In the genomic region with DNA sequence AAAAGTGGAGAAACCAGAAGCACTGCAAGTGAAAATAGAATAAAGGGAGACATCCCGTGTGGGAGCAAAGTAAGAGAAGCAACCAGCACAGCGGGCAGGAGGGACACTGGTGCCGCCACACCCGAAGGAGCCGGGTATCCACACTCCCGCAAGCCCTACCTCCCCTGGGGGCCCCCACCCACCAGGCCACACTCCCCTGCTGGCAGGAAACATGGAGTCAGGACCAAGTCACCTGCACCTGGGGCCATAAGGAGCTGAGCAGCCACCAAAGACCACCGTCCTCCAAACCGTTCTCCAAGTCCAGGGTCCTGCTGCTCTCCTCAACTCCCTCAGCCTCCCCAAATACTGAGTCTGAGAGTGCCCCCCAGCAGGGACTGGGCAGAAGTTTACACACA, we compare ENCODE assay signal across 14 cellular contexts. TPM values are rescaled to one million over a fixed set of nuclear protein-coding genes. Genes with fewer than 3 reads are reported as not detected.
DNase-seq lines count a peak whose midpoint lies in the region; ATAC-seq and TF ChIP-seq lines count a peak whose summit lies in the region.
"Had no signal": no experiment of that assay in that cellular context is flagged by ENCODE, and none has a peak within 500 bp of the region (broad histone marks: within the 10 kb centered on the region; RNA-seq: fewer than 3 reads in every experiment).

No MANE protein-coding gene starts in this region.

- TF ChIP-seq POLR2A in breast epithelium (IDR thresholded peaks at IDR 0.05) = no peak

- DNase-seq in Right ventricle myocardium inferior (ENCODE audit: missing footprints) (peak; percentile 61), cardiac septum (ENCODE audit: low spot score) (no peak), breast epithelium (ENCODE audit: low spot score in 2 of 2) (no peak), tibial artery (no peak), SW 1271 (lab: John Stamatoyannopoulos, UW) (no peak), LoVo (ENCODE audit: low spot score) (no peak)
- DNase-seq: activated CD4-positive, alpha-beta T cell treated with anti-CD3 and anti-CD28 coated beads for 1 hour; GF-D8; NCI-H2081 treated with DMSO at 0.1 percent for 48 hours; NCI-H526 treated with DMSO at 0.1 percent for 48 hours had no signal

- ATAC-seq in Right ventricle myocardium inferior (no peak), HG03095 (IDR thresholded peaks at IDR 0.05; ENCODE audit: unreplicated experiment) (no peak)

- H3K36me3 ChIP-seq in breast epithelium = no peaks in the 10 kb centered on the region
- no peaks in the 10 kb centered on the region for H3K36me3 ChIP-seq in mesodermal cell (ENCODE audit: control insufficient read depth, insufficient read depth, low read length)
- H3K36me3 ChIP-seq in tibial artery = no peaks in the 10 kb centered on the region
- H3K36me3 ChIP-seq: prostate gland had no signal

- H3K27ac ChIP-seq in breast epithelium = peak overlapping the region in 1 of 2 donors; percentile 29
- peak overlapping the region; percentile 18 for H3K27ac ChIP-seq in mesodermal cell (ENCODE audit: low read depth, low read length, severe bottlenecking)
- peak overlapping the region; percentile 17 to 45 for H3K27ac ChIP-seq in tibial artery
- H3K27ac ChIP-seq: prostate gland had no signal

- intact Hi-C loops in Right ventricle myocardium inferior (cut with DNase I) = no loop called here
- intact Hi-C loops in cardiac septum (cut with DNase I) = no loop called here
- intact Hi-C loops in breast epithelium (cut with DNase I; ENCODE audit: low total_unique reads) = no loop called here
- intact Hi-C loops in tibial artery (cut with DNase I; ENCODE audit: low total_unique reads) = loop anchor here (2.0 kb wide), 1 partner anchor 31 kb away; the partner anchor contains the start of gene FGFRL1

- no peaks in the 10 kb centered on the region for H3K9me3 ChIP-seq in breast epithelium
- H3K9me3 ChIP-seq in mesodermal cell (ENCODE audit: control insufficient read depth, low read length) = no peaks in the 10 kb centered on the region
- H3K9me3 ChIP-seq in tibial artery = no peaks in the 10 kb centered on the region
- H3K9me3 ChIP-seq: prostate gland had no signal

- WGBS in mesodermal cell (ENCODE audit: insufficient coverage in 2 of 2), 2 experiments = 83 to 89% methylated on average over 7 of the region's 8 CpGs

- TF ChIP-seq CTCF in breast epithelium (IDR thresholded peaks at IDR 0.05) (no peak), tibial artery (IDR thresholded peaks at IDR 0.05) (no peak)

- H3K4me1 ChIP-seq in breast epithelium (peaks cover 8 to 46% of the 10 kb centered on the region in 2 donors), mesodermal cell (ENCODE audit: control insufficient read depth, insufficient read depth, low read length, poor library complexity, severe bottlenecking) (peaks cover 49% of the 10 kb centered on the region), tibial artery (peaks cover 13 to 73% (median 58%) of the 10 kb centered on the region in 4 donors)

- H3K27me3 ChIP-seq in breast epithelium = no peaks in the 10 kb centered on the region
- H3K27me3 ChIP-seq in tibial artery = peaks cover 0 to 14% of the 10 kb centered on the region in 2 donors

- H3K4me3 ChIP-seq in breast epithelium (peak overlapping the region in 2 of 3 donors; percentile 30 to 51), mesodermal cell (ENCODE audit: extremely low read depth, insufficient read depth, low read length, poor library complexity, severe bottlenecking) (no peak overlapping the region), tibial artery (peak overlapping the region in 1 of 2 donors; percentile 6)
- H3K4me3 ChIP-seq: prostate gland had no signal

RNA-seq across cellular contexts. Expression of gene FGFRL1, which starts 30.5 kb away (rescaled TPM):
- total RNA-seq in Right ventricle myocardium inferior = 21.0 TPM
- total RNA-seq in cardiac septum = 28.1 TPM
- 10 to 100 TPM; 19.8 to 40.0 (median 22.9) TPM for total RNA-seq in breast epithelium
- polyA plus RNA-seq in mesodermal cell (2013, experiment 1 of 2) = 33.4 TPM
- polyA plus RNA-seq in mesodermal cell (2013, experiment 2 of 2) = 29.9 TPM

RNA-seq across cellular contexts. Expression of gene SLC26A1, which starts 48.7 kb away (rescaled TPM):
- total RNA-seq in Right ventricle myocardium inferior (not detected), cardiac septum (0.22 TPM), breast epithelium (under 1 TPM; 0.33 to 0.48 (median 0.44) TPM)
- not detected for polyA plus RNA-seq in mesodermal cell (2013, experiment 1 of 2)
- polyA plus RNA-seq in mesodermal cell (2013, experiment 2 of 2) = not detected
- total RNA-seq: activated naive CD4-positive, alpha-beta T cell treated with anti-CD3 and anti-CD28 coated beads, Interleukin-2, amount 50 U/mL, for 72 hours had no signal

RNA-seq across cellular contexts. Expression of gene IDUA, which starts 55.1 kb away (rescaled TPM):
- total RNA-seq in Right ventricle myocardium inferior = 8.6 TPM
- total RNA-seq in cardiac septum = 12.9 TPM
- total RNA-seq in breast epithelium = 10 to 100 TPM; 16.3 to 32.8 (median 28.2) TPM
- 2.2 TPM for polyA plus RNA-seq in mesodermal cell (2013, experiment 1 of 2)
- 2.7 TPM for polyA plus RNA-seq in mesodermal cell (2013, experiment 2 of 2)
